1 cellular context compared by ENCODE assay signal in the genomic region with DNA sequence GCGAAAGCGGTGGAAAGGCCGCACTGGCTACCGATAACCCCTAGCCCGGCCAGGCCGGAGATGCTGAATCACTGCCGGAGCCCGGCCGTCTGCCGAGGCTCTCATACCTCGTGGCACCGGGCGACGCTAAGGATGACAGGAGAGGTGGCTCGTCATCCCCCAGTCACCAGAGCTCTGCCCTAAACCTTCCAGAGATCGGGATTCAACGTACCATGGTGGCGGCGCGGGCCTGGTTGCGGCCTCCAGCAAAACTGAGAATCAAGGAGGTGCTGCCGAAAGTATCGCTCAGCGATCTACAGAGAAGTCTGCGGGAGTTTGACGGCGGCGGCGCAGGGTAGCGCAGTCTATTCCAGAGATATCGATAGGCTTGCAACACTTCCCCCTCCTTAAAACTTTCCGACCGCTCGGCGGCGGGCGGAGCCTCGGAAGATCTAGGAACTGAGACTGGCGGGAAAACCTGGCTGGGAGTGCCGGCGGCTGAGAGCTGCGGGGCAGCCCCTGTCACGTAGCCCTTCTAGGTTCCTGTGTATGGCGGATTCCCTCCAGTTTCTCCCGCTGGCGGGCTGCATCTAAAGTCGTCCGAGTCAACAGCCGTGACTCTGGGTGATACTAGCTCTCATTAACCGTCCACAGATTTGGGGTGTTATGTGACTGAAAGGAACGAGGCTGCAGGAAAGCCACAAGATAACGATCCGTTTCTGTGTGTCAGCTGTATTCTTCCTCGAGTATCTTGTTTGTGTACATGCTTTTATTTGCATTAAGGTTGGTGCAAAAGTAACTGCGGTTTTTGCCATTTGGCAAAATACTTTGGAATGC.
TF ChIP-seq lines count a peak whose summit lies in the region.

A gene (minus strand): TSS at position 301 of the 816 bp plus-strand sequence. CDS start 87 bp downstream, at position 214.

TF ChIP-seq in HepG2, 621 proteins besides CTCF, POLR2A, EP300 and RAD21 (continued from another document and continues in another):
- TF ChIP-seq ZNF678 (CRISPR knock-in tag; IDR thresholded peaks at IDR 0.05) (no peak), KDM6A (CRISPR knock-in tag; IDR thresholded peaks at IDR 0.05; ENCODE audit: low read depth) (no peak), ZNF121 (CRISPR knock-in tag; IDR thresholded peaks at IDR 0.05) (no peak), NONO (IDR thresholded peaks at IDR 0.05) (no peak), NONO (CRISPR knock-in tag; conservative IDR thresholded peaks at IDR 0.05) (peak; percentile 79; the same call in 1 of the 2 replicates), ZNF777 (CRISPR knock-in tag; IDR thresholded peaks at IDR 0.05) (no peak; the same call in 1 of the 2 replicates), ZNF761 (CRISPR knock-in tag; conservative IDR thresholded peaks at IDR 0.05) (0 out of 2 replicates have a peak, but pooled peaks have one; percentile 41), HNRNPUL1 (IDR thresholded peaks at IDR 0.05; ENCODE audit: low read depth, low read length) (no peak), MBNL3 (CRISPR knock-in tag; conservative IDR thresholded peaks at IDR 0.05) (no peak), ZNF572 (CRISPR knock-in tag; IDR thresholded peaks at IDR 0.05) (peak; percentile 43; the same call in 1 of the 2 replicates), MTF1 (CRISPR knock-in tag; IDR thresholded peaks at IDR 0.05) (0 out of 2 replicates have a peak, but pooled peaks have one; percentile 76), CREM (IDR thresholded peaks at IDR 0.05) (peak; percentile 56; the same call in 1 of the 2 replicates), CREM (CRISPR knock-in tag; IDR thresholded peaks at IDR 0.05) (no peak), NAIF1 (CRISPR knock-in tag; IDR thresholded peaks at IDR 0.05; ENCODE audit: borderline replicate concordance) (peak; percentile 92), PHF5A (CRISPR knock-in tag; IDR thresholded peaks at IDR 0.05; ENCODE audit: low read depth, unreplicated experiment) (peak; percentile 46), ARNT2 (CRISPR knock-in tag; IDR thresholded peaks at IDR 0.05; ENCODE audit: low read depth) (peak; percentile 92), HNRNPLL (IDR thresholded peaks at IDR 0.05; ENCODE audit: low read depth, low read length, poor library complexity, severe bottlenecking) (peak; percentile 94), YEATS2 (CRISPR knock-in tag; IDR thresholded peaks at IDR 0.05; ENCODE audit: borderline replicate concordance) (peak; percentile 96), ZNF792 (CRISPR knock-in tag; IDR thresholded peaks at IDR 0.05) (peak; percentile 80), HDAC2 (CRISPR knock-in tag; IDR thresholded peaks at IDR 0.05) (peak; percentile 71), TP53 (CRISPR knock-in tag; conservative IDR thresholded peaks at IDR 0.05) (no peak), SATB2 (CRISPR knock-in tag; IDR thresholded peaks at IDR 0.05) (peak; percentile 87; the same call in 1 of the 2 replicates), ARID2 (CRISPR knock-in tag; IDR thresholded peaks at IDR 0.05; ENCODE audit: borderline replicate concordance) (peak; percentile 44; the same call in 1 of the 2 replicates), ZNF34 (CRISPR knock-in tag; IDR thresholded peaks at IDR 0.05; ENCODE audit: borderline replicate concordance) (0 out of 2 replicates have a peak, but pooled peaks have one; percentile 64), GABPA (IDR thresholded peaks at IDR 0.05; ENCODE audit: low read depth, low read length) (peak; percentile 4; the same call in 1 of the 2 replicates), GABPA (CRISPR knock-in tag; IDR thresholded peaks at IDR 0.05; ENCODE audit: low read depth) (peak; percentile 79), CREB1 (IDR thresholded peaks at IDR 0.05) (no peak), CREB1 (CRISPR knock-in tag; IDR thresholded peaks at IDR 0.05) (peak; percentile 82), ZNF224 (CRISPR knock-in tag; IDR thresholded peaks at IDR 0.05) (peak; percentile 96; the same call in 1 of the 2 replicates), MATR3 (CRISPR knock-in tag; IDR thresholded peaks at IDR 0.05) (no peak), HNRNPH1 (optimal IDR thresholded peaks at IDR 0.05; ENCODE audit: low read depth, low read length) (no peak)
- TF ChIP-seq, protein P1, sequence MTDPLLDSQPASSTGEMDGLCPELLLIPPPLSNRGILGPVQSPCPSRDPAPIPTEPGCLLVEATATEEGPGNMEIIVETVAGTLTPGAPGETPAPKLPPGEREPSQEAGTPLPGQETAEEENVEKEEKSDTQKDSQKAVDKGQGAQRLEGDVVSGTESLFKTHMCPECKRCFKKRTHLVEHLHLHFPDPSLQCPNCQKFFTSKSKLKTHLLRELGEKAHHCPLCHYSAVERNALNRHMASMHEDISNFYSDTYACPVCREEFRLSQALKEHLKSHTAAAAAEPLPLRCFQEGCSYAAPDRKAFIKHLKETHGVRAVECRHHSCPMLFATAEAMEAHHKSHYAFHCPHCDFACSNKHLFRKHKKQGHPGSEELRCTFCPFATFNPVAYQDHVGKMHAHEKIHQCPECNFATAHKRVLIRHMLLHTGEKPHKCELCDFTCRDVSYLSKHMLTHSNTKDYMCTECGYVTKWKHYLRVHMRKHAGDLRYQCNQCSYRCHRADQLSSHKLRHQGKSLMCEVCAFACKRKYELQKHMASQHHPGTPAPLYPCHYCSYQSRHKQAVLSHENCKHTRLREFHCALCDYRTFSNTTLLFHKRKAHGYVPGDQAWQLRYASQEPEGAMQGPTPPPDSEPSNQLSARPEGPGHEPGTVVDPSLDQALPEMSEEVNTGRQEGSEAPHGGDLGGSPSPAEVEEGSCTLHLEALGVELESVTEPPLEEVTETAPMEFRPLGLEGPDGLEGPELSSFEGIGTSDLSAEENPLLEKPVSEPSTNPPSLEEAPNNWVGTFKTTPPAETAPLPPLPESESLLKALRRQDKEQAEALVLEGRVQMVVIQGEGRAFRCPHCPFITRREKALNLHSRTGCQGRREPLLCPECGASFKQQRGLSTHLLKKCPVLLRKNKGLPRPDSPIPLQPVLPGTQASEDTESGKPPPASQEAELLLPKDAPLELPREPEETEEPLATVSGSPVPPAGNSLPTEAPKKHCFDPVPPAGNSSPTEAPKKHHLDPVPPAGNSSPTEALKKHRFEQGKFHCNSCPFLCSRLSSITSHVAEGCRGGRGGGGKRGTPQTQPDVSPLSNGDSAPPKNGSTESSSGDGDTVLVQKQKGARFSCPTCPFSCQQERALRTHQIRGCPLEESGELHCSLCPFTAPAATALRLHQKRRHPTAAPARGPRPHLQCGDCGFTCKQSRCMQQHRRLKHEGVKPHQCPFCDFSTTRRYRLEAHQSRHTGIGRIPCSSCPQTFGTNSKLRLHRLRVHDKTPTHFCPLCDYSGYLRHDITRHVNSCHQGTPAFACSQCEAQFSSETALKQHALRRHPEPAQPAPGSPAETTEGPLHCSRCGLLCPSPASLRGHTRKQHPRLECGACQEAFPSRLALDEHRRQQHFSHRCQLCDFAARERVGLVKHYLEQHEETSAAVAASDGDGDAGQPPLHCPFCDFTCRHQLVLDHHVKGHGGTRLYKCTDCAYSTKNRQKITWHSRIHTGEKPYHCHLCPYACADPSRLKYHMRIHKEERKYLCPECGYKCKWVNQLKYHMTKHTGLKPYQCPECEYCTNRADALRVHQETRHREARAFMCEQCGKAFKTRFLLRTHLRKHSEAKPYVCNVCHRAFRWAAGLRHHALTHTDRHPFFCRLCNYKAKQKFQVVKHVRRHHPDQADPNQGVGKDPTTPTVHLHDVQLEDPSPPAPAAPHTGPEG (CRISPR knock-in tag; IDR thresholded peaks at IDR 0.05) = peak; percentile 74
- TF ChIP-seq, protein P2, sequence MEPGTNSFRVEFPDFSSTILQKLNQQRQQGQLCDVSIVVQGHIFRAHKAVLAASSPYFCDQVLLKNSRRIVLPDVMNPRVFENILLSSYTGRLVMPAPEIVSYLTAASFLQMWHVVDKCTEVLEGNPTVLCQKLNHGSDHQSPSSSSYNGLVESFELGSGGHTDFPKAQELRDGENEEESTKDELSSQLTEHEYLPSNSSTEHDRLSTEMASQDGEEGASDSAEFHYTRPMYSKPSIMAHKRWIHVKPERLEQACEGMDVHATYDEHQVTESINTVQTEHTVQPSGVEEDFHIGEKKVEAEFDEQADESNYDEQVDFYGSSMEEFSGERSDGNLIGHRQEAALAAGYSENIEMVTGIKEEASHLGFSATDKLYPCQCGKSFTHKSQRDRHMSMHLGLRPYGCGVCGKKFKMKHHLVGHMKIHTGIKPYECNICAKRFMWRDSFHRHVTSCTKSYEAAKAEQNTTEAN (CRISPR knock-in tag; conservative IDR thresholded peaks at IDR 0.05) = peak; percentile 78
- TF ChIP-seq, protein P3, sequence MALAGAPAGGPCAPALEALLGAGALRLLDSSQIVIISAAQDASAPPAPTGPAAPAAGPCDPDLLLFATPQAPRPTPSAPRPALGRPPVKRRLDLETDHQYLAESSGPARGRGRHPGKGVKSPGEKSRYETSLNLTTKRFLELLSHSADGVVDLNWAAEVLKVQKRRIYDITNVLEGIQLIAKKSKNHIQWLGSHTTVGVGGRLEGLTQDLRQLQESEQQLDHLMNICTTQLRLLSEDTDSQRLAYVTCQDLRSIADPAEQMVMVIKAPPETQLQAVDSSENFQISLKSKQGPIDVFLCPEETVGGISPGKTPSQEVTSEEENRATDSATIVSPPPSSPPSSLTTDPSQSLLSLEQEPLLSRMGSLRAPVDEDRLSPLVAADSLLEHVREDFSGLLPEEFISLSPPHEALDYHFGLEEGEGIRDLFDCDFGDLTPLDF (CRISPR knock-in tag; IDR thresholded peaks at IDR 0.05) = peak; percentile 94
- TF ChIP-seq, protein P4, sequence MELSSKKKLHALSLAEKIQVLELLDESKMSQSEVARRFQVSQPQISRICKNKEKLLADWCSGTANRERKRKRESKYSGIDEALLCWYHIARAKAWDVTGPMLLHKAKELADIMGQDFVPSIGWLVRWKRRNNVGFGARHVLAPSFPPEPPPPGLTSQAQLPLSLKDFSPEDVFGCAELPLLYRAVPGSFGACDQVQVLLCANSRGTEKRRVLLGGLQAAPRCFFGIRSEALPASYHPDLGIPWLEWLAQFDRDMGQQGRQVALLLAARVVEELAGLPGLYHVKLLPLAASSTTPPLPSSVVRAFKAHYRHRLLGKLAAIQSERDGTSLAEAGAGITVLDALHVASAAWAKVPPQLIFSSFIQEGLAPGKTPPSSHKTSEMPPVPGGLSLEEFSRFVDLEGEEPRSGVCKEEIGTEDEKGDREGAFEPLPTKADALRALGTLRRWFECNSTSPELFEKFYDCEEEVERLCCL (CRISPR knock-in tag; IDR thresholded peaks at IDR 0.05; ENCODE audit: borderline replicate concordance) = no peak
- TF ChIP-seq, protein P5, sequence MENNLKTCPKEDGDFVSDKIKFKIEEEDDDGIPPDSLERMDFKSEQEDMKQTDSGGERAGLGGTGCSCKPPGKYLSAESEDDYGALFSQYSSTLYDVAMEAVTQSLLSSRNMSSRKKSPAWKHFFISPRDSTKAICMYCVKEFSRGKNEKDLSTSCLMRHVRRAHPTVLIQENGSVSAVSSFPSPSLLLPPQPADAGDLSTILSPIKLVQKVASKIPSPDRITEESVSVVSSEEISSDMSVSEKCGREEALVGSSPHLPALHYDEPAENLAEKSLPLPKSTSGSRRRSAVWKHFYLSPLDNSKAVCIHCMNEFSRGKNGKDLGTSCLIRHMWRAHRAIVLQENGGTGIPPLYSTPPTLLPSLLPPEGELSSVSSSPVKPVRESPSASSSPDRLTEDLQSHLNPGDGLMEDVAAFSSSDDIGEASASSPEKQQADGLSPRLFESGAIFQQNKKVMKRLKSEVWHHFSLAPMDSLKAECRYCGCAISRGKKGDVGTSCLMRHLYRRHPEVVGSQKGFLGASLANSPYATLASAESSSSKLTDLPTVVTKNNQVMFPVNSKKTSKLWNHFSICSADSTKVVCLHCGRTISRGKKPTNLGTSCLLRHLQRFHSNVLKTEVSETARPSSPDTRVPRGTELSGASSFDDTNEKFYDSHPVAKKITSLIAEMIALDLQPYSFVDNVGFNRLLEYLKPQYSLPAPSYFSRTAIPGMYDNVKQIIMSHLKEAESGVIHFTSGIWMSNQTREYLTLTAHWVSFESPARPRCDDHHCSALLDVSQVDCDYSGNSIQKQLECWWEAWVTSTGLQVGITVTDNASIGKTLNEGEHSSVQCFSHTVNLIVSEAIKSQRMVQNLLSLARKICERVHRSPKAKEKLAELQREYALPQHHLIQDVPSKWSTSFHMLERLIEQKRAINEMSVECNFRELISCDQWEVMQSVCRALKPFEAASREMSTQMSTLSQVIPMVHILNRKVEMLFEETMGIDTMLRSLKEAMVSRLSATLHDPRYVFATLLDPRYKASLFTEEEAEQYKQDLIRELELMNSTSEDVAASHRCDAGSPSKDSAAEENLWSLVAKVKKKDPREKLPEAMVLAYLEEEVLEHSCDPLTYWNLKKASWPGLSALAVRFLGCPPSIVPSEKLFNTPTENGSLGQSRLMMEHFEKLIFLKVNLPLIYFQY (CRISPR knock-in tag; IDR thresholded peaks at IDR 0.05; ENCODE audit: borderline replicate concordance) = peak; percentile 20; the same call in 1 of the 2 replicates
- TF ChIP-seq, protein P6, sequence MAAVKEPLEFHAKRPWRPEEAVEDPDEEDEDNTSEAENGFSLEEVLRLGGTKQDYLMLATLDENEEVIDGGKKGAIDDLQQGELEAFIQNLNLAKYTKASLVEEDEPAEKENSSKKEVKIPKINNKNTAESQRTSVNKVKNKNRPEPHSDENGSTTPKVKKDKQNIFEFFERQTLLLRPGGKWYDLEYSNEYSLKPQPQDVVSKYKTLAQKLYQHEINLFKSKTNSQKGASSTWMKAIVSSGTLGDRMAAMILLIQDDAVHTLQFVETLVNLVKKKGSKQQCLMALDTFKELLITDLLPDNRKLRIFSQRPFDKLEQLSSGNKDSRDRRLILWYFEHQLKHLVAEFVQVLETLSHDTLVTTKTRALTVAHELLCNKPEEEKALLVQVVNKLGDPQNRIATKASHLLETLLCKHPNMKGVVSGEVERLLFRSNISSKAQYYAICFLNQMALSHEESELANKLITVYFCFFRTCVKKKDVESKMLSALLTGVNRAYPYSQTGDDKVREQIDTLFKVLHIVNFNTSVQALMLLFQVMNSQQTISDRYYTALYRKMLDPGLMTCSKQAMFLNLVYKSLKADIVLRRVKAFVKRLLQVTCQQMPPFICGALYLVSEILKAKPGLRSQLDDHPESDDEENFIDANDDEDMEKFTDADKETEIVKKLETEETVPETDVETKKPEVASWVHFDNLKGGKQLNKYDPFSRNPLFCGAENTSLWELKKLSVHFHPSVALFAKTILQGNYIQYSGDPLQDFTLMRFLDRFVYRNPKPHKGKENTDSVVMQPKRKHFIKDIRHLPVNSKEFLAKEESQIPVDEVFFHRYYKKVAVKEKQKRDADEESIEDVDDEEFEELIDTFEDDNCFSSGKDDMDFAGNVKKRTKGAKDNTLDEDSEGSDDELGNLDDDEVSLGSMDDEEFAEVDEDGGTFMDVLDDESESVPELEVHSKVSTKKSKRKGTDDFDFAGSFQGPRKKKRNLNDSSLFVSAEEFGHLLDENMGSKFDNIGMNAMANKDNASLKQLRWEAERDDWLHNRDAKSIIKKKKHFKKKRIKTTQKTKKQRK (IDR thresholded peaks at IDR 0.05; ENCODE audit: low read length) = no peak
- TF ChIP-seq, protein P7, sequence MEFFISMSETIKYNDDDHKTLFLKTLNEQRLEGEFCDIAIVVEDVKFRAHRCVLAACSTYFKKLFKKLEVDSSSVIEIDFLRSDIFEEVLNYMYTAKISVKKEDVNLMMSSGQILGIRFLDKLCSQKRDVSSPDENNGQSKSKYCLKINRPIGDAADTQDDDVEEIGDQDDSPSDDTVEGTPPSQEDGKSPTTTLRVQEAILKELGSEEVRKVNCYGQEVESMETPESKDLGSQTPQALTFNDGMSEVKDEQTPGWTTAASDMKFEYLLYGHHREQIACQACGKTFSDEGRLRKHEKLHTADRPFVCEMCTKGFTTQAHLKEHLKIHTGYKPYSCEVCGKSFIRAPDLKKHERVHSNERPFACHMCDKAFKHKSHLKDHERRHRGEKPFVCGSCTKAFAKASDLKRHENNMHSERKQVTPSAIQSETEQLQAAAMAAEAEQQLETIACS (CRISPR knock-in tag; IDR thresholded peaks at IDR 0.05) = peak; percentile 40; the same call in 1 of the 2 replicates
- TF ChIP-seq, protein P8, sequence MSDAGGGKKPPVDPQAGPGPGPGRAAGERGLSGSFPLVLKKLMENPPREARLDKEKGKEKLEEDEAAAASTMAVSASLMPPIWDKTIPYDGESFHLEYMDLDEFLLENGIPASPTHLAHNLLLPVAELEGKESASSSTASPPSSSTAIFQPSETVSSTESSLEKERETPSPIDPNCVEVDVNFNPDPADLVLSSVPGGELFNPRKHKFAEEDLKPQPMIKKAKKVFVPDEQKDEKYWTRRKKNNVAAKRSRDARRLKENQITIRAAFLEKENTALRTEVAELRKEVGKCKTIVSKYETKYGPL (CRISPR knock-in tag; IDR thresholded peaks at IDR 0.05) = peak; percentile 78
